1 cellular context compared by ENCODE assay signal in genomic region chr3:130288670-130289069, GRCh38.
TF ChIP-seq lines count a peak whose summit lies in the region.

No MANE protein-coding gene starts in this region.

TF ChIP-seq in K562, 482 proteins besides CTCF, POLR2A, EP300 and RAD21 (continued from another document):
- TF ChIP-seq ZNF518B (CRISPR knock-in tag; IDR thresholded peaks at IDR 0.05) (no peak), PTRF (tag; IDR thresholded peaks at IDR 0.05) (no peak), POLR2AphosphoS2 (IDR thresholded peaks at IDR 0.05; ENCODE audit: low read length) (no peak), ID3 (CRISPR knock-in tag; IDR thresholded peaks at IDR 0.05) (no peak), ID3 (tag; IDR thresholded peaks at IDR 0.05) (no peak), AFF1 (IDR thresholded peaks at IDR 0.05; ENCODE audit: low read depth in 1 of 2, partially characterized antibody in 2 of 2) (no peak), ZNF311 (CRISPR knock-in tag; IDR thresholded peaks at IDR 0.05) (no peak), EWSR1 (IDR thresholded peaks at IDR 0.05; ENCODE audit: borderline replicate concordance, low read depth, partially characterized antibody) (no peak), ARID3A (IDR thresholded peaks at IDR 0.05; ENCODE audit: borderline replicate concordance, low read depth, low read length) (no peak), ELF2 (CRISPR knock-in tag; IDR thresholded peaks at IDR 0.05) (no peak), TRIM24 (IDR thresholded peaks at IDR 0.05) (no peak), ATF1 (CRISPR knock-in tag; IDR thresholded peaks at IDR 0.05) (no peak), ATF1 (tag; IDR thresholded peaks at IDR 0.05) (no peak), HMG20A (CRISPR knock-in tag; conservative IDR thresholded peaks at IDR 0.05) (no peak), PATZ1 (CRISPR knock-in tag; IDR thresholded peaks at IDR 0.05; ENCODE audit: borderline replicate concordance) (no peak), HMGN3 (IDR thresholded peaks at IDR 0.05; ENCODE audit: borderline replicate concordance, extremely low read depth, insufficient read length, low read depth, low read length) (no peak), MAFK (IDR thresholded peaks at IDR 0.05; ENCODE audit: low read length) (peak; percentile 28; the same call in 1 of the 2 replicates), NFE2 (IDR thresholded peaks at IDR 0.05; ENCODE audit: low read depth) (no peak), ZNF24 (IDR thresholded peaks at IDR 0.05) (no peak), TCF3 (CRISPR knock-in tag; IDR thresholded peaks at IDR 0.05) (no peak)
